In the genomic region with DNA sequence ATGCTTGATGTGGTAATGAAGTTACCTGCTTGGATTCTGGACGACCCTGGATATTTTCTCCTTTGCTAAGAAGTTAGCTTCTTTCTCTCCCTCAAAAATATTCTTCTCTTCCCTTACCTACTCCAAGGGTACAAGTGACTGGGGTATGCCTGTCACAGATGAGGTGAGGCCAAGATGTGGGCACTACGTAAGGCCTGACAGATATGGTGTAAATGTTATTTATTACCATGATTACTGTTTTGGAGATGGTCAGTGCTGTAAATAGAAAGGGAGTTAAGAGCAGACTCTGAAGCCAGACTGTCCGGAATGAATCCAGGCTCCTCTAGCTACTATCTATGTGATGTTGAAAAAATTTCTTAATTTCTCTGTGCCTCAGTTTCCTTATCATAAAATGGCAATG, we compare ENCODE assay signal across 10 cellular contexts. TPM values are rescaled to one million over a fixed set of nuclear protein-coding genes. Genes with fewer than 3 reads are reported as not detected.
DNase-seq lines count a peak whose midpoint lies in the region; ATAC-seq and TF ChIP-seq lines count a peak whose summit lies in the region.
"Had no signal": no experiment of that assay in that cellular context is flagged by ENCODE, and none has a peak within 500 bp of the region (broad histone marks: within the 10 kb centered on the region; RNA-seq: fewer than 3 reads in every experiment).

No MANE protein-coding gene starts in this region.

- ATAC-seq in HG03175 (IDR thresholded peaks at IDR 0.05; ENCODE audit: unreplicated experiment) (no peak), GM21423 (IDR thresholded peaks at IDR 0.05; ENCODE audit: unreplicated experiment) (no peak), HG02884 (IDR thresholded peaks at IDR 0.05; ENCODE audit: unreplicated experiment) (no peak)

- H3K9ac ChIP-seq in SU-DHL-6 (ENCODE audit: low read length) = peak overlapping the region; percentile 88

- H3K4me3 Mint-ChIP-seq in activated naive CD4-positive, alpha-beta T cell treated with anti-CD3 and anti-CD28 coated beads, Interleukin-2, amount 10 ng/mL, durations not matched to agents 7 days and 5 days = peak overlapping the region; percentile 94

- H4K20me1 ChIP-seq in SU-DHL-6 (ENCODE audit: low read depth, low read length) (no peaks in the 10 kb centered on the region), hepatocyte (ENCODE audit: insufficient read depth, poor library complexity, severe bottlenecking) (no peaks in the 10 kb centered on the region)

- peak overlapping the region; percentile 95 for H3K4me3 ChIP-seq in SU-DHL-6 (ENCODE audit: insufficient read depth, low read length, poor library complexity, severe bottlenecking)
- H3K4me3 ChIP-seq in hepatocyte = peak overlapping the region; percentile 69
- H3K4me3 ChIP-seq in thymus (ENCODE audit: low read length) = peak overlapping the region; percentile 88

- TF ChIP-seq CTCF in SU-DHL-6 (IDR thresholded peaks at IDR 0.05; ENCODE audit: insufficient read depth, low read length, poor library complexity, severe bottlenecking) (no peak), hepatocyte (IDR thresholded peaks at IDR 0.05; ENCODE audit: poor library complexity) (no peak)

- no peaks in the 10 kb centered on the region for H3K9me3 Mint-ChIP-seq in activated naive CD4-positive, alpha-beta T cell treated with anti-CD3 and anti-CD28 coated beads, Interleukin-2, amount 10 ng/mL, durations not matched to agents 7 days and 5 days

- H2AFZ ChIP-seq in SU-DHL-6 (ENCODE audit: low read depth, low read length, severe bottlenecking) = peak overlapping the region; percentile 96
- peak overlapping the region; percentile 99 for H2AFZ ChIP-seq in hepatocyte

- H3F3A ChIP-seq in SU-DHL-6 (ENCODE audit: insufficient read depth) = no peaks in the 10 kb centered on the region

- H3K27me3 Mint-ChIP-seq in activated naive CD4-positive, alpha-beta T cell treated with anti-CD3 and anti-CD28 coated beads, Interleukin-2, amount 10 ng/mL, durations not matched to agents 7 days and 5 days = peaks cover 4% of the 10 kb centered on the region

- peaks cover 35% of the 10 kb centered on the region for H3K4me1 Mint-ChIP-seq in activated naive CD4-positive, alpha-beta T cell treated with anti-CD3 and anti-CD28 coated beads, Interleukin-2, amount 10 ng/mL, durations not matched to agents 7 days and 5 days

- H3K4me1 ChIP-seq in hepatocyte (ENCODE audit: insufficient read depth) = peaks cover 22% of the 10 kb centered on the region
- peaks cover 12% of the 10 kb centered on the region for H3K4me1 ChIP-seq in thymus (ENCODE audit: control insufficient read depth, insufficient read depth, low read length)

- no peak for DNase-seq in activated naive CD4-positive, alpha-beta T cell treated with anti-CD3 and anti-CD28 coated beads, Interleukin-2, amount 10 ng/mL, durations not matched to agents 7 days and 5 days
- no peak for DNase-seq in activated naive CD4-positive, alpha-beta T cell (lab: John Stamatoyannopoulos, UW)
- no peak for DNase-seq in hepatocyte (ENCODE audit: low spot score)
- DNase-seq: NCI-H1105 treated with DMSO at 0.1 percent for 48 hours, SIG-M5 had no signal

- H3K27me3 ChIP-seq in SU-DHL-6 (ENCODE audit: low read length) = no peaks in the 10 kb centered on the region
- H3K27me3 ChIP-seq in hepatocyte = no peaks in the 10 kb centered on the region
- H3K27me3 ChIP-seq in thymus (ENCODE audit: control insufficient read depth, insufficient read depth) = no peaks in the 10 kb centered on the region

- H3K27ac ChIP-seq in SU-DHL-6 (ENCODE audit: low read depth, low read length) = no peak overlapping the region
- H3K27ac ChIP-seq in hepatocyte = no peak overlapping the region
- no peak overlapping the region for H3K27ac ChIP-seq in thymus (ENCODE audit: low read depth)

- peaks cover 7% of the 10 kb centered on the region for H3K36me3 Mint-ChIP-seq in activated naive CD4-positive, alpha-beta T cell treated with anti-CD3 and anti-CD28 coated beads, Interleukin-2, amount 10 ng/mL, durations not matched to agents 7 days and 5 days

- H3K9me2 ChIP-seq in SU-DHL-6 (replicated peaks; ENCODE audit: insufficient read depth, low read length) (no peaks in the 10 kb centered on the region), hepatocyte (replicated peaks; ENCODE audit: insufficient read depth) (no peaks in the 10 kb centered on the region)

- no peaks in the 10 kb centered on the region for H3K36me3 ChIP-seq in SU-DHL-6 (ENCODE audit: low read length)
- H3K36me3 ChIP-seq in hepatocyte (replicated peaks; ENCODE audit: insufficient read depth, low read depth) = no peaks in the 10 kb centered on the region
- H3K36me3 ChIP-seq in thymus (ENCODE audit: control insufficient read depth, insufficient read depth) = peaks cover 3% of the 10 kb centered on the region

- H3K9me3 ChIP-seq in SU-DHL-6 (ENCODE audit: insufficient read depth, low read length) (no peaks in the 10 kb centered on the region), hepatocyte (ENCODE audit: low read depth) (no peaks in the 10 kb centered on the region), thymus (ENCODE audit: control insufficient read depth) (no peaks in the 10 kb centered on the region)

- WGBS in hepatocyte (ENCODE audit: low lambda C conversion rate, missing lambda C conversion rate) = 86% methylated on average over 3 of the region's 3 CpGs
- WGBS in thymus = 98% methylated on average over 3 of the region's 3 CpGs

- peak overlapping the region; percentile 73 for H3K4me2 ChIP-seq in SU-DHL-6 (ENCODE audit: low read depth, low read length, poor library complexity, severe bottlenecking)
- H3K4me2 ChIP-seq in hepatocyte = peak overlapping the region; percentile 87

- no peak overlapping the region for H3K27ac Mint-ChIP-seq in activated naive CD4-positive, alpha-beta T cell treated with anti-CD3 and anti-CD28 coated beads, Interleukin-2, amount 10 ng/mL, durations not matched to agents 7 days and 5 days

- CTCF ChIA-PET in activated naive CD4-positive, alpha-beta T cell treated with anti-CD3 and anti-CD28 coated beads, Interleukin-2, amount 10 ng/mL, durations not matched to agents 7 days and 5 days (lab: Charles Lee) = interaction anchor here (1.5 to 1.7 kb wide), 2 partner anchors 42 to 417 kb away, joined by 4 to 5 read pairs; no protein-coding TSS in a partner anchor

- H3K79me2 ChIP-seq in SU-DHL-6 (ENCODE audit: insufficient read depth, low read length) (peaks cover 34% of the 10 kb centered on the region), hepatocyte (peaks cover 27% of the 10 kb centered on the region)

RNA-seq across cellular contexts. Expression of a gene that starts 1.1 kb away (rescaled TPM):
- total RNA-seq in hepatocyte = 9.1 and 10.1 TPM in 2 replicates
- 3.5 and 5.2 TPM in 2 replicates for polyA plus RNA-seq in hepatocyte
- 1.8 TPM for polyA plus RNA-seq in thymus
